26 cellular contexts compared by ENCODE assay signal in the genomic region with DNA sequence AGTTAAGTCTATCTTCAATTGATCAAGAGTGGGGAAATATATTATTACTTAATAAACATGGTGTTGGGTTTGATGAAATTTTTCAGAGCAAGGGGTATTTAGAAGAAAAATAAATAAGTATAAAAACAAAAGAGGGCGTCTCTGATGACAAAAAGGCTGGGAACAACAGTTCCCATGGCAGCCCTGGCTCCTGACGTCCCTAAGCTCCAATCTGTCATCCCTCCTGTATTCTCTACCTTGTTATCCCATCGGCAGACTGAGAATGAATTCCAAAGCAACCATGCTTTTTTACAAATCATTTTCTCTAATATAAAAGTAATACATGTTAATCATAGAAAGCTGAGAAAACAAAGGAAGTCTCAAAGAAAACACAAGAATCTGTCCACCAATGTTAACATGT. TPM values are rescaled to one million over a fixed set of nuclear protein-coding genes. Genes with fewer than 3 reads are reported as not detected.
DNase-seq lines count a peak whose midpoint lies in the region; ATAC-seq and TF ChIP-seq lines count a peak whose summit lies in the region.
"Had no signal": no experiment of that assay in that cellular context is flagged by ENCODE, and none has a peak within 500 bp of the region (broad histone marks: within the 10 kb centered on the region; RNA-seq: fewer than 3 reads in every experiment).

No MANE protein-coding gene starts in this region.

- intact Hi-C loops in left ventricle myocardium inferior (cut with micrococcal nuclease) (no loop called here), left cardiac atrium (cut with DNase I) (no loop called here), dorsolateral prefrontal cortex (cut with DNase I) (no loop called here), uterus (cut with DNase I; ENCODE audit: low total_unique reads) (no loop called here)

- H3K27ac ChIP-seq in left ventricle myocardium inferior (replicated peaks), result peak overlapping the region; percentile 87
- peak overlapping the region in 57 of 59 donors; percentile 17 to 94 (median 75) for H3K27ac ChIP-seq in dorsolateral prefrontal cortex
- H3K27ac ChIP-seq in neural progenitor cell, result no peak overlapping the region
- H3K27ac ChIP-seq in uterus, result peak overlapping the region; percentile 85 to 95
- H3K27ac ChIP-seq: A549, GM23248, SJCRH30 had no signal

- H3K36me3 ChIP-seq in left ventricle myocardium inferior (peaks cover 5% of the 10 kb centered on the region), neural progenitor cell (no peaks in the 10 kb centered on the region), uterus (no peaks in the 10 kb centered on the region)
- H3K36me3 ChIP-seq: MG63, Peyer's patch, SJCRH30 had no signal

- peak overlapping the region; percentile 46 for H3K4me2 ChIP-seq in neural progenitor cell
- H3K4me2 ChIP-seq: A549 had no signal

- DNase-seq in left ventricle myocardium inferior, result no peak
- DNase-seq in left cardiac atrium, result no peak
- DNase-seq in dorsolateral prefrontal cortex, result peak in 1 of 10 donors; percentile 30
- no peak for DNase-seq in neural progenitor cell (ENCODE audit: low spot score)
- no peak for DNase-seq in uterus
- DNase-seq in retina, result no peak
- no peak for DNase-seq in WTC11 (ENCODE audit: low spot score)
- DNase-seq: activated CD4-positive, alpha-beta T cell treated with anti-CD3 and anti-CD28 coated beads for 1 hour; activated CD8-positive, alpha-beta T cell treated with anti-CD3 and anti-CD28 coated beads, Interleukin-2, amount 10 ng/mL, durations not matched to agents 7 days and 5 days; activated effector memory CD4-positive, alpha-beta T cell treated with anti-CD3 and anti-CD28 coated beads, Interleukin-2, amount 50 U/mL, for 16 hours; activated T-cell treated with anti-CD3 and anti-CD28 coated beads for 4 hours; body of pancreas; cortex of kidney; GF-D8; GM23248; left colon; MG63; midbrain; NCI-H1417 treated with DMSO at 0.1 percent for 48 hours; NCI-H510A; Peyer's patch; SJCRH30; T-helper 1 cell had no signal

- no peaks in the 10 kb centered on the region for H3K9me3 ChIP-seq in left ventricle myocardium inferior (replicated peaks)
- H3K9me3 ChIP-seq in neural progenitor cell (ENCODE audit: low read depth), result no peaks in the 10 kb centered on the region
- no peaks in the 10 kb centered on the region for H3K9me3 ChIP-seq in uterus
- H3K9me3 ChIP-seq: A549, body of pancreas, MG63, Peyer's patch, SJCRH30 had no signal

- H3K4me3 ChIP-seq in left ventricle myocardium inferior (no peak overlapping the region), dorsolateral prefrontal cortex (no peak overlapping the region), neural progenitor cell (no peak overlapping the region), uterus (no peak overlapping the region)
- H3K4me3 ChIP-seq: A549, body of pancreas, GM23248, MG63, Peyer's patch, SJCRH30 had no signal

- H3K4me1 Mint-ChIP-seq in neural progenitor cell (peaks cover 41% of the 10 kb centered on the region), WTC11 (peaks cover 72% of the 10 kb centered on the region)
- H3K4me1 Mint-ChIP-seq: B cell had no signal

- peaks cover 5% of the 10 kb centered on the region for H3F3A ChIP-seq in neural progenitor cell (ENCODE audit: low read depth)

- H3K4me3 Mint-ChIP-seq in neural progenitor cell, result no peak overlapping the region
- H3K4me3 Mint-ChIP-seq in WTC11, result no peak overlapping the region
- H3K4me3 Mint-ChIP-seq: activated CD8-positive, alpha-beta T cell treated with anti-CD3 and anti-CD28 coated beads, Interleukin-2, amount 10 ng/mL, durations not matched to agents 7 days and 5 days; B cell had no signal

- POLR2A ChIA-PET in WTC11 (lab: Charles Lee), result no interaction called here

- no peaks in the 10 kb centered on the region for H3K79me2 ChIP-seq in neural progenitor cell (ENCODE audit: low read depth)

- no peaks in the 10 kb centered on the region for H3K9me3 Mint-ChIP-seq in neural progenitor cell
- no peaks in the 10 kb centered on the region for H3K9me3 Mint-ChIP-seq in WTC11

- no peak for TF ChIP-seq POLR2A in uterus (IDR thresholded peaks at IDR 0.05)

- CTCF ChIA-PET in WTC11 (lab: Charles Lee), result interaction anchor here (1.2 to 1.7 kb wide), 2 partner anchors 75 to 96 kb away, joined by 3 to 5 read pairs; no protein-coding TSS in a partner anchor

- H3K36me3 Mint-ChIP-seq in neural progenitor cell (no peaks in the 10 kb centered on the region), WTC11 (no peaks in the 10 kb centered on the region)

- peaks cover 100% of the 10 kb centered on the region for H3K4me1 ChIP-seq in left ventricle myocardium inferior
- peaks cover 37% of the 10 kb centered on the region for H3K4me1 ChIP-seq in neural progenitor cell
- no peaks in the 10 kb centered on the region for H3K4me1 ChIP-seq in uterus
- H3K4me1 ChIP-seq: A549, SJCRH30 had no signal

- H3K27ac Mint-ChIP-seq in neural progenitor cell, result no peak overlapping the region
- H3K27ac Mint-ChIP-seq in WTC11, result no peak overlapping the region
- H3K27ac Mint-ChIP-seq: activated CD8-positive, alpha-beta T cell treated with anti-CD3 and anti-CD28 coated beads, Interleukin-2, amount 10 ng/mL, durations not matched to agents 7 days and 5 days; B cell had no signal

- no peaks in the 10 kb centered on the region for H4K20me1 ChIP-seq in neural progenitor cell (ENCODE audit: low read depth)

- no peak for TF ChIP-seq CTCF in left ventricle myocardium inferior (IDR thresholded peaks at IDR 0.05; ENCODE audit: borderline replicate concordance)
- TF ChIP-seq CTCF in dorsolateral prefrontal cortex (IDR thresholded peaks at IDR 0.05 in 54 of 56, conservative IDR thresholded peaks at IDR 0.05 in 2 of 56; ENCODE audit: low read depth in 1 of 56, partially characterized antibody in 56 of 56), result no peak
- TF ChIP-seq CTCF in neural progenitor cell (IDR thresholded peaks at IDR 0.05), result no peak
- TF ChIP-seq CTCF in uterus (IDR thresholded peaks at IDR 0.05), result no peak
- TF ChIP-seq CTCF in WTC11 (IDR thresholded peaks at IDR 0.05), result no peak

- H3K27me3 ChIP-seq in left ventricle myocardium inferior (ENCODE audit: low read depth), result no peaks in the 10 kb centered on the region
- H3K27me3 ChIP-seq in dorsolateral prefrontal cortex, result no peaks in the 10 kb centered on the region
- no peaks in the 10 kb centered on the region for H3K27me3 ChIP-seq in neural progenitor cell
- no peaks in the 10 kb centered on the region for H3K27me3 ChIP-seq in uterus
- H3K27me3 ChIP-seq: body of pancreas, MG63, Peyer's patch, SJCRH30 had no signal

- no peak overlapping the region for H2AFZ ChIP-seq in neural progenitor cell (replicated peaks)
- H2AFZ ChIP-seq: GM23248 had no signal

- ATAC-seq in left cardiac atrium, result no peak
- ATAC-seq in HG02840 (IDR thresholded peaks at IDR 0.05; ENCODE audit: low FRiP score, unreplicated experiment), result no peak
- no peak for ATAC-seq in WTC11
- ATAC-seq: A549; activated CD8-positive, alpha-beta T cell treated with anti-CD3 and anti-CD28 coated beads, Interleukin-2, amount 10 ng/mL, durations not matched to agents 7 days and 5 days; body of pancreas; left colon had no signal

- H3K27me3 Mint-ChIP-seq in neural progenitor cell (ENCODE audit: insufficient read depth, low read depth) (peaks cover 2% of the 10 kb centered on the region), WTC11 (ENCODE audit: low read depth) (no peaks in the 10 kb centered on the region)

- H3K9ac ChIP-seq in neural progenitor cell, result no peak overlapping the region
- H3K9ac ChIP-seq: GM23248 had no signal

TF ChIP-seq in WTC11, 78 proteins besides CTCF, POLR2A, EP300 and RAD21 (continues in another document):
- TF ChIP-seq ZNF263 (CRISPR knock-in tag; IDR thresholded peaks at IDR 0.05; ENCODE audit: low read depth) (no peak), ZNF512 (CRISPR knock-in tag; IDR thresholded peaks at IDR 0.05; ENCODE audit: borderline replicate concordance) (no peak), ESRRA (CRISPR knock-in tag; IDR thresholded peaks at IDR 0.05; ENCODE audit: borderline replicate concordance) (no peak), RELA (CRISPR knock-in tag; IDR thresholded peaks at IDR 0.05; ENCODE audit: borderline replicate concordance) (no peak), JAZF1 (CRISPR knock-in tag; IDR thresholded peaks at IDR 0.05) (no peak), ATF1 (CRISPR knock-in tag; IDR thresholded peaks at IDR 0.05) (no peak), SMAD3 (CRISPR knock-in tag; IDR thresholded peaks at IDR 0.05; ENCODE audit: borderline replicate concordance) (no peak), SOX15 (CRISPR knock-in tag; IDR thresholded peaks at IDR 0.05) (no peak)
- TF ChIP-seq, protein P1, sequence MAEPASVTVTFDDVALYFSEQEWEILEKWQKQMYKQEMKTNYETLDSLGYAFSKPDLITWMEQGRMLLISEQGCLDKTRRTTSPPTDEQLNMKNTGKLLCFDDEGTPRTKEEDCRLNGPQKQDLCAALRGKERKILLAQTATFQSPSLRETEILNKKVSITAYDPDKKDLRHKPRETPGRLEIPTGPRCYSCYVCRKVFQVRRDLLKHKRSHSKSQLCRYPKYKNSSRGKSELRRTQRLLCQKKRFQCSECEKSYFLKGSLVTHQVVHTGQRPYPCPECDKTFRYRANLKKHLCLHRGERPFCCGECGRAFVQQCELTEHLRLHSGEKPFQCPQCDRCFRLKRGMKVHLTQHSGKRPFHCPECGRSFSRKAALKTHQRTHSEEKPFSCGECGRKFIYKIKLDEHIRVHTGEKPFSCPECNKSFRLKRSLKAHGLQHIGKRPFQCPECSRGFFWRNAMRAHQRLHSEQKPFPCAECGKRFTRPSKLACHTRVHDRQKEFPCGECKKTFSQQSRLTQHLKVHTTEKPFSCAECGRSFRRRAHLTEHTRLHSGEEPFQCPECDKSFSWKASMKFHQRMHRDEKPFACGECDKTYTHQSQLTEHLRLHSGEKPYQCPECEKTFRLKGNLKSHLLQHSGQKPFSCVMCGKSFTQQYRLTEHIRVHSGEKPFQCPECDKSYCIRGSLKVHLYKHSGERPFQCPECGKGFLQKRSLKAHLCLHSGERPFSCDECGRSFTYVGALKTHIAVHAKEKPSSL (CRISPR knock-in tag; conservative IDR thresholded peaks at IDR 0.05), result no peak

RNA-seq across cellular contexts. Expression of gene SORBS1, which starts 55.5 kb away (rescaled TPM):
- total RNA-seq in left ventricle myocardium inferior (896 TPM), left cardiac atrium (100 to 1,000 TPM; 465 to 617 TPM), dorsolateral prefrontal cortex (100 to 1,000 TPM; 191 to 480 (median 308) TPM), neural progenitor cell (ENCODE audit: low replicate concordance) (10.1 and 16.1 TPM in 2 replicates), uterus (100 to 1,000 TPM in 3 of 4 donors, 10 to 100 TPM in 1; 89.9 to 422 (median 271) TPM), WTC11 (2021) (33.8 to 39.9 TPM (median 34.3 TPM) in 3 replicates)
